ENCODE assay signal across 8 cellular contexts in genomic region chr19:13117772-13118423, GRCh38. TPM values are rescaled to one million over a fixed set of nuclear protein-coding genes. Genes with fewer than 3 reads are reported as not detected.
A peak's percentile ranks its signal among the peaks of the same experiment; 100 is the strongest.
DNase-seq lines count a peak whose midpoint lies in the region; ATAC-seq and TF ChIP-seq lines count a peak whose summit lies in the region.

Gene NACC1 (plus strand): TSS chr19:13118264. CDS start chr19:13135208, 16,944 bp downstream.

- H3K27ac Mint-ChIP-seq in T-helper 17 cell: peak within 1 kb of the TSS; percentile 93

- H3K27ac ChIP-seq in left ventricle myocardium inferior (replicated peaks) (peak within 1 kb of the TSS; percentile 81), psoas muscle (peak within 1 kb of the TSS; percentile 79), urinary bladder (ENCODE audit: low read depth) (no peak within 1 kb of the TSS)

- H3K4me1 ChIP-seq in left ventricle myocardium inferior: peaks cover 58% of the 10 kb centered on the region
- peaks cover 37% of the 10 kb centered on the region for H3K4me1 ChIP-seq in psoas muscle
- peaks cover 4% of the 10 kb centered on the region for H3K4me1 ChIP-seq in urinary bladder (ENCODE audit: insufficient read depth)

- no peaks in the 10 kb centered on the region for H3K9me3 ChIP-seq in T-helper 17 cell (ENCODE audit: control insufficient read depth, low read length, poor library complexity, severe bottlenecking)
- H3K9me3 ChIP-seq in left ventricle myocardium inferior (replicated peaks): no peaks in the 10 kb centered on the region
- H3K9me3 ChIP-seq in psoas muscle: no peaks in the 10 kb centered on the region

- intact Hi-C loops in left ventricle myocardium inferior (cut with micrococcal nuclease) (no loop called here), psoas muscle (cut with DNase I) (loop anchor here (1.0 to 2.0 kb wide), 2 partner anchors 31 to 32 kb away; partner anchors contain the start of genes IER2 (in 1 of the 2) and STX10 (in 1 of the 2))

- H3K4me3 ChIP-seq in left ventricle myocardium inferior: peak within 1 kb of the TSS; percentile 87
- peak within 1 kb of the TSS; percentile 92 for H3K4me3 ChIP-seq in psoas muscle
- H3K4me3 ChIP-seq in urinary bladder (ENCODE audit: low read depth, low read length): peak within 1 kb of the TSS; percentile 99

- 2 to 5% (median 3%) methylated on average over 33 to 65 of the region's 65 CpGs for WGBS in psoas muscle, 3 donors
- 3% methylated on average over 65 of the region's 65 CpGs for WGBS in urinary bladder

- no peaks in the 10 kb centered on the region for H3K36me3 Mint-ChIP-seq in T-helper 17 cell (ENCODE audit: low read depth)

- ATAC-seq in HG02623 (IDR thresholded peaks at IDR 0.05; ENCODE audit: unreplicated experiment): peak; percentile 49
- peak; percentile 84 for ATAC-seq in T-helper 17 cell
- ATAC-seq in psoas muscle: peak; percentile 91 to 92 (median 92)

- H3K36me3 ChIP-seq in left ventricle myocardium inferior (peaks cover 12% of the 10 kb centered on the region), psoas muscle (ENCODE audit: insufficient read depth in 1 of 2, low read depth in 1 of 2) (peaks cover 0 to 25% of the 10 kb centered on the region in 2 donors), urinary bladder (ENCODE audit: insufficient read depth) (no peaks in the 10 kb centered on the region)

- DNase-seq in GM04504 (ENCODE audit: low read depth) (peak; percentile 74), NCI-H1436 (lab: John Stamatoyannopoulos, UW) (peak; percentile 92), T-helper 17 cell (peak; percentile 84 to 88 (median 87)), amniotic stem cell (lab: John Stamatoyannopoulos, UW) (peak; percentile 79), left ventricle myocardium inferior (peak; percentile 91), psoas muscle (peak; percentile 93 to 95)

- H3K27me3 Mint-ChIP-seq in T-helper 17 cell: no peaks in the 10 kb centered on the region

- no peaks in the 10 kb centered on the region for H3K27me3 ChIP-seq in left ventricle myocardium inferior (ENCODE audit: low read depth)
- H3K27me3 ChIP-seq in psoas muscle (ENCODE audit: insufficient read depth in 3 of 3, low read length in 2 of 3): no peaks in the 10 kb centered on the region

- TF ChIP-seq CTCF in left ventricle myocardium inferior (IDR thresholded peaks at IDR 0.05; ENCODE audit: borderline replicate concordance): no peak
- no peak for TF ChIP-seq CTCF in psoas muscle (IDR thresholded peaks at IDR 0.05)

- H3K4me1 Mint-ChIP-seq in T-helper 17 cell: peaks cover 40% of the 10 kb centered on the region

- H3K4me3 Mint-ChIP-seq in T-helper 17 cell: peak within 1 kb of the TSS; percentile 98

RNA-seq across cellular contexts. Expression of gene NACC1, which starts in this region (rescaled TPM):
- total RNA-seq in T-helper 17 cell: 10 to 100 TPM; 23.1 to 26.4 TPM
- 35.4 TPM for total RNA-seq in left ventricle myocardium inferior
- 10 to 100 TPM; 32.1 to 48.9 (median 37.9) TPM for total RNA-seq in psoas muscle
- 10 to 100 TPM; 11.9 to 63.4 (median 45.8) TPM for polyA plus RNA-seq in psoas muscle
- total RNA-seq in urinary bladder: 10.2 TPM
- polyA plus RNA-seq in urinary bladder: 25.7 TPM
